In the genomic region with DNA sequence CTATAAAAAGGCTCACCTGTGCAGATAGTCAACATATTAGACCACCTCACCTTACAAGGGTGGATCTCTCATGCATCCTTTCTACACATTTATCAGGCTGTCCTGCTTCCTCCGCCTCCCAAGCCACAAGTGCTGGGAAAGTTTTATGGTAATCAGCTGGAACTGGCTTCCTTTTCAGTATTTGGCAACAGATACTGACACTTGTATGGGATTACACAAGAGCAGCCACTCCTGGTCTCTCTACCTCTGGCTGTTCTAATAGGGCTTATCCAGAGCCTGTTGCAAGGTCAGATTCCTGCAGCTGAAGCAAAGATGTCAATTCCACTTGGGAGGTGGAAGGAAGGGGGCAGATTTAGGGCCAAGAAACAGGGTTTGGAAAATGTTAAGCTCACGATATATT, we compare ENCODE assay signal across 15 cellular contexts. TPM values are rescaled to one million over a fixed set of nuclear protein-coding genes. Genes with fewer than 3 reads are reported as not detected.
DNase-seq lines count a peak whose midpoint lies in the region; ATAC-seq, FAIRE-seq and TF ChIP-seq lines count a peak whose summit lies in the region.
"Had no signal": no experiment of that assay in that cellular context is flagged by ENCODE, and none has a peak within 500 bp of the region (broad histone marks: within the 10 kb centered on the region; RNA-seq: fewer than 3 reads in every experiment).

No MANE protein-coding gene starts in this region.

- in situ Hi-C loops in K562 (cut with MboI) = no loop called here

- H3K4me3 ChIP-seq in K562 (no peak overlapping the region), left lung (no peak overlapping the region)
- H3K4me3 ChIP-seq: transverse colon had no signal

- H3K9ac ChIP-seq in K562 (ENCODE audit: insufficient read depth in 1 of 2, low read depth in 2 of 2, low read length in 2 of 2) = no peak overlapping the region

- H3K36me3 ChIP-seq in K562 (ENCODE audit: control insufficient read depth, insufficient read depth, low read length) (no peaks in the 10 kb centered on the region), left lung (no peaks in the 10 kb centered on the region)
- H3K36me3 ChIP-seq: brain microvascular endothelial cell, transverse colon had no signal

- H3K79me2 ChIP-seq in K562 (ENCODE audit: control insufficient read depth, insufficient read depth, low read length) = no peaks in the 10 kb centered on the region

- TF ChIP-seq RAD21 in K562 (CRISPR knock-in tag; conservative IDR thresholded peaks at IDR 0.05 in 1 of 2, IDR thresholded peaks at IDR 0.05 in 1 of 2) = no peak

- no peaks in the 10 kb centered on the region for H3K9me1 ChIP-seq in K562 (ENCODE audit: control insufficient read depth, insufficient read depth, low read length)

- H3K27ac ChIP-seq in K562 (ENCODE audit: extremely low read depth, low read depth, low read length) = no peak overlapping the region
- H3K27ac ChIP-seq in left lung = no peak overlapping the region
- H3K27ac ChIP-seq: brain microvascular endothelial cell, transverse colon had no signal

- H3K4me1 ChIP-seq in K562 (replicated peaks in 1 of 2; ENCODE audit: control insufficient read depth in 2 of 2, insufficient read depth in 2 of 2, low read length in 2 of 2) = peaks cover 12 to 16% of the 10 kb centered on the region in 2 experiments; a peak in 4 of 5 replicates
- H3K4me1 ChIP-seq in left lung = peaks cover 3 to 10% of the 10 kb centered on the region in 2 donors

- ATAC-seq in Right ventricle myocardium inferior (peak; percentile 86), K562 (no peak), left lung (peak; percentile 77), HG03280 (IDR thresholded peaks at IDR 0.05; ENCODE audit: unreplicated experiment) (no peak), GM19023 (IDR thresholded peaks at IDR 0.05; ENCODE audit: unreplicated experiment) (no peak)
- ATAC-seq: left colon had no signal

- intact Hi-C loops in Right ventricle myocardium inferior (cut with DNase I) = no loop called here
- intact Hi-C loops in cardiac septum (cut with DNase I) = no loop called here
- intact Hi-C loops in K562 (cut with micrococcal nuclease) = no loop called here
- intact Hi-C loops in left lung (cut with DNase I) = no loop called here

- TF ChIP-seq EP300 in K562 (IDR thresholded peaks at IDR 0.05; ENCODE audit: low read length) = no peak

- H3K9me3 ChIP-seq in K562 (replicated peaks; ENCODE audit: control insufficient read depth, insufficient read depth, low read depth, low read length) (no peaks in the 10 kb centered on the region), left lung (no peaks in the 10 kb centered on the region)
- H3K9me3 ChIP-seq: transverse colon had no signal

- no peak for TF ChIP-seq CTCF in K562 (IDR thresholded peaks at IDR 0.05 in 2 of 3, conservative IDR thresholded peaks at IDR 0.05 in 1 of 3; ENCODE audit: insufficient read depth in 2 of 3, low read depth in 1 of 3, low read length in 3 of 3)
- no peak for TF ChIP-seq CTCF in left lung (IDR thresholded peaks at IDR 0.05)

- no peak for TF ChIP-seq POLR2A in K562 (conservative IDR thresholded peaks at IDR 0.05)

- POLR2A ChIA-PET in K562 (lab: Yijun Ruan, JAX) = interaction anchor here (0.7 kb wide), 1 partner anchor 12 kb away, joined by 3 read pairs; no protein-coding TSS in a partner anchor

- no peak overlapping the region for H3K4me2 ChIP-seq in K562 (ENCODE audit: insufficient read depth, low read length)

- no TSS peak for BruUV-seq in K562 (replicated peaks; lab: Mats Ljungman, UMichigan)

- no peak overlapping the region for H2AFZ ChIP-seq in K562 (ENCODE audit: low read depth, low read length)

- DNase-seq in Right ventricle myocardium inferior (ENCODE audit: missing footprints) (no peak), cardiac septum (ENCODE audit: low spot score) (no peak), K562 (ENCODE audit: extremely low read depth in 1 of 4, low spot score in 3 of 4) (no peak), left lung (no peak), NCI-H1092 treated with DMSO at 0.1 percent for 48 hours (lab: John Stamatoyannopoulos, UW) (no peak)
- DNase-seq in stimulated activated CD4-positive, alpha-beta T cell treated with anti-CD3 and anti-CD28 coated beads, Interleukin-2, amount 100 ng/mL, for 24 hours = no peak
- DNase-seq: ACHN; activated CD4-positive, alpha-beta T cell treated with anti-CD3 and anti-CD28 coated beads, Interleukin-2, amount 50 U/mL, for 1 hour; brain microvascular endothelial cell; left colon; stimulated activated CD4-positive, alpha-beta T cell treated with anti-CD3 and anti-CD28 coated beads, Interleukin-15, amount 100 ng/mL, for 24 hours; transverse colon had no signal

- no peaks in the 10 kb centered on the region for H4K20me1 ChIP-seq in K562 (replicated peaks; ENCODE audit: control insufficient read depth, insufficient read depth, low read length)

- no peak for FAIRE-seq in K562 (lab: Jason Lieb, UNC)

- H3K27me3 ChIP-seq in K562 (ENCODE audit: control insufficient read depth in 2 of 2, insufficient read depth in 2 of 2, low read length in 2 of 2) (no peaks in the 10 kb centered on the region; a peak in 1 of 5 replicates), left lung (peaks cover 0 to 15% of the 10 kb centered on the region in 2 donors)
- H3K27me3 ChIP-seq: brain microvascular endothelial cell, transverse colon had no signal

- WGBS in K562 (ENCODE audit: insufficient coverage, low coverage, missing lambda C conversion rate) = 46% methylated on average over 2 of the region's 2 CpGs

- CTCF ChIA-PET in K562 (lab: Yijun Ruan, JAX; ENCODE audit: low intra/inter-chr PET ratio) = no interaction called here

TF ChIP-seq in K562, 482 proteins besides CTCF, POLR2A, EP300 and RAD21:
- peak; percentile 73 for TF ChIP-seq CEBPB (tag; IDR thresholded peaks at IDR 0.05)
- TF ChIP-seq TAF7 (tag; IDR thresholded peaks at IDR 0.05) = no peak
TF ChIP-seq in K562: peak in this region for 1.

RNA-seq across cellular contexts. Expression of a gene that starts 0.5 kb away (rescaled TPM):
- total RNA-seq in Right ventricle myocardium inferior = 1.1 TPM
- total RNA-seq in cardiac septum = 0.81 TPM
- 4.4 and 5.7 TPM in 2 replicates for total RNA-seq in K562 (2011; cell fraction: chromatin; rRNA removed; ENCODE audit: low replicate concordance)
- 1.3 and 1.8 TPM in 2 replicates for total RNA-seq in K562 (2011; cell fraction: nucleolus; rRNA removed)
- 3.4 and 5.0 TPM in 2 replicates for total RNA-seq in K562 (2011; cell fraction: nucleoplasm; rRNA removed)
- 1.0 and 1.5 TPM in 2 replicates for total RNA-seq in K562 (2014; rRNA removed)
- total RNA-seq in K562 (2014; rRNA removed; fragmentation: Illumina TruSeq; extraction: Trizol) = 0.76 and 0.89 TPM in 2 replicates
- total RNA-seq in K562 (2015; rRNA removed; fragmentation: Illumina TruSeq; extraction: Trizol) = 1.0 and 1.3 TPM in 2 replicates
- total RNA-seq in K562 (2021) = 0.96 and 1.2 TPM in 2 replicates
- polyA plus RNA-seq in K562 (2011; rRNA removed) = 0.30 and 0.86 TPM in 2 replicates
- polyA plus RNA-seq in K562 (2011; cell fraction: cytosol; rRNA removed) = 0.25 and 0.45 TPM in 2 replicates
- polyA plus RNA-seq in K562 (2011; cell fraction: nucleus; rRNA removed) = 0.77 and 1.1 TPM in 2 replicates
- 0.79 and 0.83 TPM in 2 replicates for polyA plus RNA-seq in K562 (2012)
- 0.46 and 0.82 TPM in 2 replicates for polyA plus RNA-seq in K562 (2014; fragmentation: Illumina TruSeq; extraction: Trizol)
- polyA plus RNA-seq in K562 (2014; fragmentation: Nextera tagmentation; extraction: Ambion mirVana) = under 1 TPM; 0.11 to 0.13 TPM
- polyA plus RNA-seq in K562 (2014; rRNA removed) = 0.26 and 0.57 TPM in 2 replicates
- 0.78 and 1.2 TPM in 2 replicates for polyA minus RNA-seq in K562 (2011; rRNA and poly(A)+ RNA removed)
- 0.36 and 0.95 TPM in 2 replicates for polyA minus RNA-seq in K562 (2011; cell fraction: cytosol; rRNA and poly(A)+ RNA removed)
- 1.1 and 1.2 TPM in 2 replicates for polyA minus RNA-seq in K562 (2011; cell fraction: nucleus; rRNA and poly(A)+ RNA removed)
- 1 to 10 TPM; 1.7 to 2.7 TPM for total RNA-seq in left lung
- total RNA-seq: LHCN-M2 had no signal

RNA-seq across cellular contexts. Expression of a gene that starts 4.9 kb away (rescaled TPM):
- total RNA-seq in Right ventricle myocardium inferior (25.1 TPM), cardiac septum (17.4 TPM), K562 (2014; rRNA removed) (8.6 and 12.0 TPM in 2 replicates), K562 (2014; rRNA removed; fragmentation: Illumina TruSeq; extraction: Trizol) (8.9 and 9.9 TPM in 2 replicates), K562 (2015; rRNA removed; fragmentation: Illumina TruSeq; extraction: Trizol) (11.4 and 11.9 TPM in 2 replicates), K562 (2021) (19.7 and 20.5 TPM in 2 replicates), left lung (10 to 100 TPM; 10.4 to 21.8 TPM)
- total RNA-seq in K562 (2011; cell fraction: chromatin; rRNA removed; ENCODE audit: low replicate concordance) = 7.0 and 9.4 TPM in 2 replicates
- 4.2 and 5.3 TPM in 2 replicates for total RNA-seq in K562 (2011; cell fraction: nucleolus; rRNA removed)
- total RNA-seq in K562 (2011; cell fraction: nucleoplasm; rRNA removed) = 9.3 and 9.6 TPM in 2 replicates
- polyA plus RNA-seq in K562 (2011; rRNA removed) (5.2 and 9.5 TPM in 2 replicates), K562 (2014; fragmentation: Illumina TruSeq; extraction: Trizol) (14.4 and 16.1 TPM in 2 replicates), K562 (2014; fragmentation: Nextera tagmentation; extraction: Ambion mirVana) (1 to 10 TPM; 2.2 to 3.4 TPM), K562 (2014; rRNA removed) (12.7 and 12.8 TPM in 2 replicates)
- polyA plus RNA-seq in K562 (2011; cell fraction: cytosol; rRNA removed) = 3.3 and 6.7 TPM in 2 replicates
- polyA plus RNA-seq in K562 (2011; cell fraction: nucleus; rRNA removed) = 5.2 and 8.1 TPM in 2 replicates
- 15.6 and 20.1 TPM in 2 replicates for polyA plus RNA-seq in K562 (2012)
- polyA minus RNA-seq in K562 (2011; rRNA and poly(A)+ RNA removed) = 5.8 and 10.9 TPM in 2 replicates
- 6.6 and 10.3 TPM in 2 replicates for polyA minus RNA-seq in K562 (2011; cell fraction: cytosol; rRNA and poly(A)+ RNA removed)
- 2.3 and 2.6 TPM in 2 replicates for polyA minus RNA-seq in K562 (2011; cell fraction: nucleus; rRNA and poly(A)+ RNA removed)

Comparison
In these comparisons a context has a peak if more than half of its experiments do, and no peak if none do; other contexts are left out.
1. ATAC-seq: peak in Right ventricle myocardium inferior (single experiment) and left lung (single experiment); none in K562 (single experiment), HG03280 (single experiment) and GM19023 (single experiment).